ENCODE assay signal across 23 cellular contexts in genomic region chr3:72535789-72536188, GRCh38.
DNase-seq lines count a peak whose midpoint lies in the region; ATAC-seq, FAIRE-seq and TF ChIP-seq lines count a peak whose summit lies in the region.
"Had no signal": no experiment of that assay in that cellular context is flagged by ENCODE, and none has a peak within 500 bp of the region (broad histone marks: within the 10 kb centered on the region; RNA-seq: fewer than 3 reads in every experiment).

No MANE protein-coding gene starts in this region.

- no peaks in the 10 kb centered on the region for H3K27me3 ChIP-seq in cardiac muscle cell
- no peaks in the 10 kb centered on the region for H3K27me3 ChIP-seq in right atrium auricular region
- no peaks in the 10 kb centered on the region for H3K27me3 ChIP-seq in GM12878 (replicated peaks in 1 of 2; ENCODE audit: control insufficient read depth in 2 of 2, insufficient read depth in 2 of 2, low read length in 1 of 2)
- H3K27me3 ChIP-seq in thyroid gland: no peaks in the 10 kb centered on the region
- H3K27me3 ChIP-seq in uterus: no peaks in the 10 kb centered on the region
- H3K27me3 ChIP-seq: BLaER1 treated with 17β-estradiol and CSF1 and Interleukin-3, amounts not matched to agents 10 nM and 100 nM; gastrocnemius medialis; testis had no signal

- H2AFZ ChIP-seq in GM12878 (ENCODE audit: control insufficient read depth, low read depth, low read length): no peak overlapping the region

- CTCF ChIA-PET in GM12878 (lab: Yijun Ruan, JAX): interaction anchor here (0.5 to 0.7 kb wide), 3 partner anchors 53 to 222 kb away, joined by 3 read pairs; no protein-coding TSS in a partner anchor

- H3K27ac Mint-ChIP-seq in naive B cell: peak overlapping the region in 2 of 6 donors; percentile 6 to 81

- RAD21 ChIA-PET in GM12878 (lab: Charles Lee; ENCODE audit: unreplicated experiment): interaction anchor here (1.0 to 1.9 kb wide), 2 partner anchors 15 to 90 kb away, joined by 3 to 7 read pairs; no protein-coding TSS in a partner anchor

- H3K27me3 Mint-ChIP-seq in naive B cell: peaks cover 11 to 38% (median 32%) of the 10 kb centered on the region in 3 donors

- H3K4me3 ChIP-seq in cardiac muscle cell (no peak overlapping the region), right atrium auricular region (no peak overlapping the region), GM12878 (no peak overlapping the region), thyroid gland (replicated peaks in 1 of 3) (no peak overlapping the region), uterus (no peak overlapping the region), lower leg skin (ENCODE audit: low read depth, poor library complexity, severe bottlenecking) (no peak overlapping the region)
- H3K4me3 ChIP-seq: BLaER1 treated with 17β-estradiol and CSF1 and Interleukin-3, amounts not matched to agents 10 nM and 100 nM; gastrocnemius medialis; testis had no signal

- H3K27ac ChIP-seq in cardiac muscle cell (peak overlapping the region; percentile 83), right atrium auricular region (no peak overlapping the region), GM12878 (ENCODE audit: control insufficient read depth, insufficient read depth) (no peak overlapping the region), thyroid gland (no peak overlapping the region), uterus (no peak overlapping the region)
- H3K27ac ChIP-seq: BLaER1 treated with 17β-estradiol and CSF1 and Interleukin-3, amounts not matched to agents 10 nM and 100 nM; gastrocnemius medialis; testis had no signal

- no peak overlapping the region for H3K4me2 ChIP-seq in GM12878 (ENCODE audit: control insufficient read depth, insufficient read depth)
- H3K4me2 ChIP-seq: BLaER1 treated with 17β-estradiol and CSF1 and Interleukin-3, amounts not matched to agents 10 nM and 100 nM had no signal

- TF ChIP-seq RAD21 in GM12878 (IDR thresholded peaks at IDR 0.05; ENCODE audit: insufficient read depth, low read depth, low read length): no peak

- H3K36me3 ChIP-seq in cardiac muscle cell: no peaks in the 10 kb centered on the region
- H3K36me3 ChIP-seq in right atrium auricular region: no peaks in the 10 kb centered on the region
- H3K36me3 ChIP-seq in GM12878 (ENCODE audit: control insufficient read depth in 2 of 2, insufficient read depth in 2 of 2, low read length in 1 of 2): no peaks in the 10 kb centered on the region
- H3K36me3 ChIP-seq in thyroid gland: no peaks in the 10 kb centered on the region
- no peaks in the 10 kb centered on the region for H3K36me3 ChIP-seq in uterus
- H3K36me3 ChIP-seq: BLaER1 treated with 17β-estradiol and CSF1 and Interleukin-3, amounts not matched to agents 10 nM and 100 nM; gastrocnemius medialis had no signal

- H3K4me1 Mint-ChIP-seq in naive B cell: peaks cover 21 to 43% (median 23%) of the 10 kb centered on the region in 3 donors

- no peak for TF ChIP-seq EP300 in GM12878 (IDR thresholded peaks at IDR 0.05; ENCODE audit: borderline replicate concordance in 1 of 2, control insufficient read depth in 1 of 2, low read depth in 2 of 2, low read length in 2 of 2)

- BruUV-seq in GM12878 (replicated peaks; lab: Mats Ljungman, UMichigan): no TSS peak

- H3K4me3 Mint-ChIP-seq in naive B cell: no peak overlapping the region
- H3K4me3 Mint-ChIP-seq: stimulated activated effector memory CD8-positive, alpha-beta T cell treated with anti-CD3 and anti-CD28 coated beads, Interleukin-12 subunit alpha, Interleukin-12 subunit beta, amount 100 ng/mL, for 72 hours had no signal

- H3K9me3 Mint-ChIP-seq in naive B cell: peaks cover 0 to 7% (median 2%) of the 10 kb centered on the region in 7 donors

- ATAC-seq in GM12878 (no peak), naive B cell (ENCODE audit: low read depth in 2 of 2) (peak; percentile 32 to 51)
- ATAC-seq: gastrocnemius medialis; stimulated activated effector memory CD8-positive, alpha-beta T cell treated with anti-CD3 and anti-CD28 coated beads, Interleukin-12 subunit alpha, Interleukin-12 subunit beta, amount 100 ng/mL, for 72 hours had no signal

- no peak overlapping the region for H3K9ac ChIP-seq in GM12878 (ENCODE audit: control insufficient read depth, insufficient read depth, low read length)
- H3K9ac ChIP-seq: BLaER1 treated with 17β-estradiol and CSF1 and Interleukin-3, amounts not matched to agents 10 nM and 100 nM had no signal

- DNase-seq in cardiac muscle cell (ENCODE audit: low read depth in 1 of 2, low spot score in 1 of 2) (peak in 1 of 2 donors; percentile 89), right atrium auricular region (ENCODE audit: low spot score) (no peak), GM12878 (ENCODE audit: low read depth, low spot score) (no peak), naive B cell (no peak), thyroid gland (peak; percentile 9 to 12), uterus (no peak), lower leg skin (ENCODE audit: low spot score in 2 of 2) (no peak)
- DNase-seq: activated CD8-positive, alpha-beta memory T cell treated with anti-CD3 and anti-CD28 coated beads for 24 hours; activated naive CD4-positive, alpha-beta T cell; activated T-cell treated with anti-CD3 and anti-CD28 coated beads, Interleukin-2, amount 50 U/mL, for 1 hour; dermis blood vessel endothelial cell; gastrocnemius medialis; IMR-90; islet precursor cell; OCI-M1; retina; SIG-M5; testis had no signal

- H3K79me2 ChIP-seq in GM12878 (ENCODE audit: control insufficient read depth, insufficient read depth, low read length): no peaks in the 10 kb centered on the region

- H4K20me1 ChIP-seq in GM12878 (ENCODE audit: control insufficient read depth, insufficient read depth): no peaks in the 10 kb centered on the region
- H4K20me1 ChIP-seq: BLaER1 treated with 17β-estradiol and CSF1 and Interleukin-3, amounts not matched to agents 10 nM and 100 nM had no signal

- H3K4me1 ChIP-seq in cardiac muscle cell (ENCODE audit: low read depth) (peaks cover 23% of the 10 kb centered on the region), right atrium auricular region (no peaks in the 10 kb centered on the region), GM12878 (ENCODE audit: control insufficient read depth, insufficient read depth, low read length) (peaks cover 18% of the 10 kb centered on the region), thyroid gland (peaks cover 0 to 3% of the 10 kb centered on the region in 2 donors), uterus (no peaks in the 10 kb centered on the region)
- H3K4me1 ChIP-seq: gastrocnemius medialis, testis had no signal

- 56% methylated on average over 7 of the region's 7 CpGs for WGBS in GM12878 (ENCODE audit: insufficient coverage, insufficient replicate concordance, low lambda C conversion rate, missing lambda C conversion rate)
- WGBS in thyroid gland, 2 donors: 25 to 29% methylated on average over 7 of the region's 7 CpGs
- 65 to 75% methylated on average over 7 of the region's 7 CpGs for WGBS in lower leg skin, 2 donors

- TF ChIP-seq POLR2A in GM12878 (IDR thresholded peaks at IDR 0.05; ENCODE audit: low read depth, low read length): no peak
- TF ChIP-seq POLR2A in thyroid gland (IDR thresholded peaks at IDR 0.05): no peak
- no peak for TF ChIP-seq POLR2A in uterus (IDR thresholded peaks at IDR 0.05)
- TF ChIP-seq POLR2A in lower leg skin (IDR thresholded peaks at IDR 0.05): no peak

- TF ChIP-seq CTCF in cardiac muscle cell (IDR thresholded peaks at IDR 0.05; ENCODE audit: low read depth, low read length) (no peak), right atrium auricular region (IDR thresholded peaks at IDR 0.05) (no peak), GM12878 (IDR thresholded peaks at IDR 0.05 in 2 of 3, conservative IDR thresholded peaks at IDR 0.05 in 1 of 3; ENCODE audit: control insufficient read depth in 2 of 3, extremely low read depth in 1 of 3, insufficient read depth in 1 of 3, low read depth in 3 of 3, low read length in 3 of 3) (no peak), thyroid gland (IDR thresholded peaks at IDR 0.05) (no peak), uterus (IDR thresholded peaks at IDR 0.05) (no peak), lower leg skin (IDR thresholded peaks at IDR 0.05) (no peak)

- intact Hi-C loops in GM12878 (cut with micrococcal nuclease; ENCODE audit: unreplicated experiment) (no loop called here), thyroid gland (cut with DNase I) (no loop called here), uterus (cut with DNase I; ENCODE audit: low total_unique reads) (no loop called here), lower leg skin (cut with DNase I; ENCODE audit: low total_unique reads) (no loop called here)

- FAIRE-seq in GM12878 (lab: Jason Lieb, UNC): no peak
- FAIRE-seq: bronchial epithelial cell, endometrium, GM19239 had no signal

- H3K9me3 ChIP-seq in cardiac muscle cell (ENCODE audit: low read depth) (no peaks in the 10 kb centered on the region), right atrium auricular region (no peaks in the 10 kb centered on the region), GM12878 (replicated peaks; ENCODE audit: control insufficient read depth, insufficient read depth, low read length) (no peaks in the 10 kb centered on the region), thyroid gland (no peaks in the 10 kb centered on the region), uterus (no peaks in the 10 kb centered on the region)
- H3K9me3 ChIP-seq: BLaER1 treated with 17β-estradiol and CSF1 and Interleukin-3, amounts not matched to agents 10 nM and 100 nM; gastrocnemius medialis; testis had no signal

- in situ Hi-C loops in GM12878 (cut with MboI): no loop called here

- POLR2A ChIA-PET in GM12878 (lab: Charles Lee): no interaction called here

- H3K36me3 Mint-ChIP-seq in naive B cell: peaks cover 0 to 11% of the 10 kb centered on the region in 2 donors

- SMC1A ChIA-PET in GM12878 (lab: Charles Lee; ENCODE audit: uncharacterized antibody, unreplicated experiment): interaction anchor here (0.6 to 1.2 kb wide), 3 partner anchors 11 to 175 kb away, joined by 3 to 4 read pairs (median 3); no protein-coding TSS in a partner anchor

TF ChIP-seq in GM12878, 131 proteins besides CTCF, POLR2A, EP300 and RAD21:
- TF ChIP-seq FOS (IDR thresholded peaks at IDR 0.05; ENCODE audit: borderline replicate concordance, extremely low read depth, insufficient read length) (no peak), POU2F2 (IDR thresholded peaks at IDR 0.05; ENCODE audit: borderline replicate concordance, low read depth, low read length) (peak; percentile 31; the same call in 1 of the 3 replicates)

Comparison
In these comparisons a context has a peak if more than half of its experiments do, and no peak if none do; other contexts are left out.
1. DNase-seq: peak in thyroid gland (2 of 2); none in right atrium auricular region (single experiment), GM12878 (single experiment), naive B cell (single experiment), uterus (0 of 2) and lower leg skin (0 of 2).